In genomic region chr6:15474196-15474595, GRCh38 we compare ENCODE assay signal across 18 cellular contexts.
DNase-seq lines count a peak whose midpoint lies in the region; ATAC-seq, FAIRE-seq and TF ChIP-seq lines count a peak whose summit lies in the region.
"Had no signal": no experiment of that assay in that cellular context is flagged by ENCODE, and none has a peak within 500 bp of the region (broad histone marks: within the 10 kb centered on the region; RNA-seq: fewer than 3 reads in every experiment).

No MANE protein-coding gene starts in this region.

- in situ Hi-C loops in G401 (cut with HindIII; ENCODE audit: low sequenced_read_pairs) = no loop called here

- H3K4me1 ChIP-seq in naive thymus-derived CD4-positive, alpha-beta T cell (ENCODE audit: control insufficient read depth in 2 of 2, insufficient read depth in 2 of 2, low read length in 2 of 2) = no peaks in the 10 kb centered on the region

- H3K27me3 Mint-ChIP-seq in naive thymus-derived CD4-positive, alpha-beta T cell = no peaks in the 10 kb centered on the region
- H3K27me3 Mint-ChIP-seq in stimulated activated naive CD8-positive, alpha-beta T cell treated with anti-CD3 and anti-CD28 coated beads, Interleukin-15, amount 100 ng/mL, for 72 hours = no peaks in the 10 kb centered on the region

- no peaks in the 10 kb centered on the region for H3K9me3 Mint-ChIP-seq in naive thymus-derived CD4-positive, alpha-beta T cell
- H3K9me3 Mint-ChIP-seq in stimulated activated naive CD8-positive, alpha-beta T cell treated with anti-CD3 and anti-CD28 coated beads, Interleukin-15, amount 100 ng/mL, for 72 hours = no peaks in the 10 kb centered on the region

- no peak for FAIRE-seq in bronchial epithelial cell (lab: Jason Lieb, UNC)
- FAIRE-seq: frontal cortex, HepG2 had no signal

- no peaks in the 10 kb centered on the region for H3K9me3 ChIP-seq in naive thymus-derived CD4-positive, alpha-beta T cell (ENCODE audit: control insufficient read depth in 2 of 3, low read length in 3 of 3)
- H3K9me3 ChIP-seq: sigmoid colon, vagina had no signal

- H3K4me1 Mint-ChIP-seq in naive thymus-derived CD4-positive, alpha-beta T cell = peaks cover 19 to 53% (median 31%) of the 10 kb centered on the region in 7 donors
- H3K4me1 Mint-ChIP-seq in stimulated activated naive CD8-positive, alpha-beta T cell treated with anti-CD3 and anti-CD28 coated beads, Interleukin-15, amount 100 ng/mL, for 72 hours = peaks cover 35% of the 10 kb centered on the region

- peaks cover 8% of the 10 kb centered on the region for H3K36me3 ChIP-seq in bronchial epithelial cell (ENCODE audit: control insufficient read depth, insufficient read depth, low read length)
- peaks cover 0 to 25% (median 4%) of the 10 kb centered on the region in 3 experiments for H3K36me3 ChIP-seq in naive thymus-derived CD4-positive, alpha-beta T cell (ENCODE audit: control insufficient read depth in 2 of 3, insufficient read depth in 3 of 3, low read length in 3 of 3)

- no peaks in the 10 kb centered on the region for H3K27me3 ChIP-seq in bronchial epithelial cell (ENCODE audit: control insufficient read depth, insufficient read depth, low read length)
- H3K27me3 ChIP-seq in naive thymus-derived CD4-positive, alpha-beta T cell (ENCODE audit: control insufficient read depth in 2 of 2, insufficient read depth in 2 of 2, low read length in 2 of 2) = no peaks in the 10 kb centered on the region
- H3K27me3 ChIP-seq: sigmoid colon, vagina had no signal

- no peak overlapping the region for H3K4me3 Mint-ChIP-seq in naive thymus-derived CD4-positive, alpha-beta T cell
- H3K4me3 Mint-ChIP-seq in stimulated activated naive CD8-positive, alpha-beta T cell treated with anti-CD3 and anti-CD28 coated beads, Interleukin-15, amount 100 ng/mL, for 72 hours = no peak overlapping the region

- TF ChIP-seq CTCF in bronchial epithelial cell (IDR thresholded peaks at IDR 0.05; ENCODE audit: insufficient read depth, low read length, severe bottlenecking) = no peak

- ATAC-seq in naive thymus-derived CD4-positive, alpha-beta T cell = peak; percentile 49
- no peak for ATAC-seq in stimulated activated naive CD8-positive, alpha-beta T cell treated with anti-CD3 and anti-CD28 coated beads, Interleukin-15, amount 100 ng/mL, for 72 hours
- ATAC-seq: HCT116, HepG2 had no signal

- peaks cover 5 to 26% (median 11%) of the 10 kb centered on the region in 5 donors for H3K36me3 Mint-ChIP-seq in naive thymus-derived CD4-positive, alpha-beta T cell

- POLR2A ChIA-PET in naive thymus-derived CD4-positive, alpha-beta T cell (lab: Charles Lee) = interaction anchor here (0.6 kb wide), 1 partner anchor 1072 kb away, joined by 3 read pairs; no protein-coding TSS in a partner anchor

- intact Hi-C loops in naive thymus-derived CD4-positive, alpha-beta T cell (cut with micrococcal nuclease) = no loop called here

- no peak overlapping the region for H3K27ac ChIP-seq in naive thymus-derived CD4-positive, alpha-beta T cell (ENCODE audit: low read depth, low read length)
- H3K27ac ChIP-seq: C4-2B, vagina had no signal

- DNase-seq in AG20443 (ENCODE audit: low spot score) = peak; percentile 64
- DNase-seq in HS-5 (ENCODE audit: low read depth) = peak; percentile 74
- peak; percentile 84 for DNase-seq in bronchial epithelial cell (ENCODE audit: low read depth)
- no peak for DNase-seq in naive thymus-derived CD4-positive, alpha-beta T cell
- DNase-seq in stimulated activated naive CD8-positive, alpha-beta T cell treated with anti-CD3 and anti-CD28 coated beads, Interleukin-15, amount 100 ng/mL, for 72 hours = no peak
- no peak for DNase-seq in DMS79 treated with DMSO at 0.1 percent for 48 hours (lab: John Stamatoyannopoulos, UW)
- no peak for DNase-seq in activated T-cell treated with anti-CD3 and anti-CD28 coated beads, Interleukin-2, amount 50 U/mL, for 48 hours
- no peak for DNase-seq in G401 (ENCODE audit: low spot score)
- DNase-seq: activated CD4-positive, alpha-beta T cell treated with anti-CD3 and anti-CD28 coated beads, Interleukin-2, amount 50 U/mL, for 48 hours; mesendoderm; NCI-H1092 treated with DMSO at 0.1 percent for 48 hours; NCI-H345; sigmoid colon had no signal

- H3K4me3 ChIP-seq in bronchial epithelial cell (ENCODE audit: low read depth, low read length) = no peak overlapping the region
- no peak overlapping the region for H3K4me3 ChIP-seq in naive thymus-derived CD4-positive, alpha-beta T cell (ENCODE audit: low read length)
- H3K4me3 ChIP-seq: sigmoid colon, vagina had no signal

- CTCF ChIA-PET in naive thymus-derived CD4-positive, alpha-beta T cell (lab: Charles Lee) = interaction anchor here (0.6 to 1.0 kb wide), 2 partner anchors 16 to 633 kb away, joined by 3 to 6 read pairs; no protein-coding TSS in a partner anchor

- H3K27ac Mint-ChIP-seq in naive thymus-derived CD4-positive, alpha-beta T cell = no peak overlapping the region
- no peak overlapping the region for H3K27ac Mint-ChIP-seq in stimulated activated naive CD8-positive, alpha-beta T cell treated with anti-CD3 and anti-CD28 coated beads, Interleukin-15, amount 100 ng/mL, for 72 hours

Comparison
In these comparisons a context has a peak if more than half of its experiments do, and no peak if none do; other contexts are left out.
1. DNase-seq: peak in AG20443 (single experiment), HS-5 (single experiment) and bronchial epithelial cell (single experiment); none in naive thymus-derived CD4-positive, alpha-beta T cell (0 of 9), stimulated activated naive CD8-positive, alpha-beta T cell treated with anti-CD3 and anti-CD28 coated beads, Interleukin-15, amount 100 ng/mL, for 72 hours (0 of 2), DMS79 treated with DMSO at 0.1 percent for 48 hours (single experiment), activated T-cell treated with anti-CD3 and anti-CD28 coated beads, Interleukin-2, amount 50 U/mL, for 48 hours (0 of 2) and G401 (single experiment).